Comparison of ENCODE assay signal across 19 cellular contexts in the genomic region with DNA sequence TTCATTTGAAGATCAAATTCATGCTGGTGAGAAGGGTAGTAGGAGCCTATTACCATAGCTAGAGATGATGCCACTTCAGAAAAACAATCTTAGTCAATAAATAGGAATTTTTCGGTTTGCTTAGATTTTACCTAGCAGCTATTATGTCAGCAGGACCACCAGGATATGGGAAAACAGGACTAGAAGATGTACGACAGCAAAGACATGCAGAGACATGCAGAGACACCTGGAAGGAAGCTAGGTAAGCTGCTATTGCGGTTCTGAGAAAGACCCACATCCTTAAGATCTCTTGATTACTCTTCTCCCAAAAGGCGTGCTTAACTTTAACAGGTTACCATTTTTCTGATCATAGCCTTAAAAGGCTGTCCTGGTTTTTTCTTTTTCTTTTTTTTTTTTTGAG.
"Had no signal": no experiment of that assay in that cellular context is flagged by ENCODE, and none has a peak within 500 bp of the region (broad histone marks: within the 10 kb centered on the region; RNA-seq: fewer than 3 reads in every experiment).

No MANE protein-coding gene starts in this region.

- H3K4me1 ChIP-seq: right atrium auricular region, tibial nerve had no signal

- H3K27ac ChIP-seq: esophagus squamous epithelium, hepatocyte, right atrium auricular region, tibial nerve had no signal

- ATAC-seq: activated CD8-positive, alpha-beta T cell treated with anti-CD3 and anti-CD28 coated beads, Interleukin-2, amount 10 ng/mL, durations not matched to agents 7 days and 5 days; left colon; stimulated activated naive CD8-positive, alpha-beta T cell treated with anti-CD3 and anti-CD28 coated beads, Interleukin-15, Interleukin-2, amounts not matched to agents 100 U/mL and 50 U/mL, for 24 hours had no signal

- H2AFZ ChIP-seq: hepatocyte had no signal

- H3K4me3 ChIP-seq: esophagus squamous epithelium, hepatocyte, lung, right atrium auricular region, tibial nerve had no signal

- H3K27me3 ChIP-seq: esophagus squamous epithelium, hepatocyte, right atrium auricular region, tibial nerve had no signal

- H3K27ac Mint-ChIP-seq: activated CD4-positive, alpha-beta T cell treated with anti-CD3 and anti-CD28 coated beads, Interleukin-2, amount 10 ng/mL, durations not matched to agents 24 days and 14 days; activated CD8-positive, alpha-beta T cell treated with anti-CD3 and anti-CD28 coated beads, Interleukin-2, amount 10 ng/mL, durations not matched to agents 7 days and 5 days; activated naive CD4-positive, alpha-beta T cell treated with anti-CD3 and anti-CD28 coated beads for 36 hours; activated T-cell treated with anti-CD3 and anti-CD28 coated beads, Interleukin-2, amount 50 U/mL, for 24 hours; activated T-helper 2 cell treated with anti-CD3 and anti-CD28 coated beads, Interferon-gamma antibody, Interleukin-2, Interleukin-4, amounts not matched to agents 10 μg/mL and 5 μg/mL and 100 μg/mL, durations not matched to agents 14 hours and 24 hours and 36 hours; nephron progenitor cell had no signal

- H3K4me1 Mint-ChIP-seq: activated CD4-positive, alpha-beta T cell treated with anti-CD3 and anti-CD28 coated beads, Interleukin-2, amount 10 ng/mL, durations not matched to agents 24 days and 14 days; nephron progenitor cell had no signal

- H3K4me2 ChIP-seq: hepatocyte had no signal

- H3K9me3 ChIP-seq: esophagus squamous epithelium, right atrium auricular region, tibial nerve had no signal

- DNase-seq: activated CD4-positive, alpha-beta T cell treated with anti-CD3 and anti-CD28 coated beads, Interleukin-2, amount 10 ng/mL, durations not matched to agents 24 days and 14 days; activated CD8-positive, alpha-beta T cell treated with anti-CD3 and anti-CD28 coated beads, Interleukin-2, amount 10 ng/mL, durations not matched to agents 7 days and 5 days; activated naive CD4-positive, alpha-beta T cell treated with anti-CD3 and anti-CD28 coated beads for 36 hours; activated T-cell treated with anti-CD3 and anti-CD28 coated beads, Interleukin-2, amount 50 U/mL, for 24 hours; anterior cingulate cortex; cerebellar nuclear complex; effector CD8-positive, alpha-beta T cell; esophagus squamous epithelium; foreskin fibroblast; left colon; midbrain; nephron progenitor cell; nucleus accumbens; stimulated activated naive CD8-positive, alpha-beta T cell treated with anti-CD3 and anti-CD28 coated beads, Interleukin-15, Interleukin-2, amounts not matched to agents 100 U/mL and 50 U/mL, for 24 hours had no signal

- H3K79me2 ChIP-seq: hepatocyte had no signal

- H3K9me3 Mint-ChIP-seq: activated CD4-positive, alpha-beta T cell treated with anti-CD3 and anti-CD28 coated beads, Interleukin-2, amount 10 ng/mL, durations not matched to agents 24 days and 14 days; activated naive CD4-positive, alpha-beta T cell treated with anti-CD3 and anti-CD28 coated beads for 36 hours; activated T-cell treated with anti-CD3 and anti-CD28 coated beads, Interleukin-2, amount 50 U/mL, for 24 hours; activated T-helper 2 cell treated with anti-CD3 and anti-CD28 coated beads, Interferon-gamma antibody, Interleukin-2, Interleukin-4, amounts not matched to agents 10 μg/mL and 5 μg/mL and 100 μg/mL, durations not matched to agents 14 hours and 24 hours and 36 hours; nephron progenitor cell had no signal

- H3K4me3 Mint-ChIP-seq: activated CD4-positive, alpha-beta T cell treated with anti-CD3 and anti-CD28 coated beads, Interleukin-2, amount 10 ng/mL, durations not matched to agents 24 days and 14 days; activated CD8-positive, alpha-beta T cell treated with anti-CD3 and anti-CD28 coated beads, Interleukin-2, amount 10 ng/mL, durations not matched to agents 7 days and 5 days; activated naive CD4-positive, alpha-beta T cell treated with anti-CD3 and anti-CD28 coated beads for 36 hours; activated T-cell treated with anti-CD3 and anti-CD28 coated beads, Interleukin-2, amount 50 U/mL, for 24 hours; nephron progenitor cell had no signal
